ENCODE assay signal across 1 cellular context in genomic region chr12:132140918-132141841, GRCh38.
TF ChIP-seq lines count a peak whose summit lies in the region.

No MANE protein-coding gene starts in this region.

TF ChIP-seq in HepG2, 621 proteins besides CTCF, POLR2A, EP300 and RAD21:
- TF ChIP-seq TEF (CRISPR knock-in tag; IDR thresholded peaks at IDR 0.05) (no peak), SSRP1 (CRISPR knock-in tag; IDR thresholded peaks at IDR 0.05) (no peak), ZSCAN29 (CRISPR knock-in tag; conservative IDR thresholded peaks at IDR 0.05) (no peak), SIN3B (IDR thresholded peaks at IDR 0.05; ENCODE audit: low read length) (no peak), NFKBIZ (CRISPR knock-in tag; IDR thresholded peaks at IDR 0.05) (no peak), TMF1 (CRISPR knock-in tag; IDR thresholded peaks at IDR 0.05; ENCODE audit: low read depth) (no peak), RBFOX2 (IDR thresholded peaks at IDR 0.05; ENCODE audit: low read depth, low read length) (0 out of 2 replicates have a peak, but pooled peaks have one; percentile 32), ZIK1 (CRISPR knock-in tag; IDR thresholded peaks at IDR 0.05; ENCODE audit: borderline replicate concordance, low read depth) (no peak), ZNF431 (CRISPR knock-in tag; IDR thresholded peaks at IDR 0.05; ENCODE audit: borderline replicate concordance, low read depth) (no peak), AGO1 (IDR thresholded peaks at IDR 0.05; ENCODE audit: low read depth, low read length, poor library complexity, severe bottlenecking) (peak; percentile 30)
- TF ChIP-seq, protein P1, sequence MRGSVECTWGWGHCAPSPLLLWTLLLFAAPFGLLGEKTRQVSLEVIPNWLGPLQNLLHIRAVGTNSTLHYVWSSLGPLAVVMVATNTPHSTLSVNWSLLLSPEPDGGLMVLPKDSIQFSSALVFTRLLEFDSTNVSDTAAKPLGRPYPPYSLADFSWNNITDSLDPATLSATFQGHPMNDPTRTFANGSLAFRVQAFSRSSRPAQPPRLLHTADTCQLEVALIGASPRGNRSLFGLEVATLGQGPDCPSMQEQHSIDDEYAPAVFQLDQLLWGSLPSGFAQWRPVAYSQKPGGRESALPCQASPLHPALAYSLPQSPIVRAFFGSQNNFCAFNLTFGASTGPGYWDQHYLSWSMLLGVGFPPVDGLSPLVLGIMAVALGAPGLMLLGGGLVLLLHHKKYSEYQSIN (CRISPR knock-in tag; IDR thresholded peaks at IDR 0.05; ENCODE audit: borderline replicate concordance) = no peak
